ENCODE assay signal across 1 cellular context in genomic region chr16:27374231-27374793, GRCh38.
TF ChIP-seq lines count a peak whose summit lies in the region.

No MANE protein-coding gene starts in this region.

TF ChIP-seq in GM12878, 131 proteins besides CTCF, POLR2A, EP300 and RAD21 (continued from another document and continues in another):
- TF ChIP-seq CREM (IDR thresholded peaks at IDR 0.05; ENCODE audit: low read depth) (peak; percentile 14; the same call in 1 of the 2 replicates), ZNF622 (IDR thresholded peaks at IDR 0.05) (no peak), HDAC2 (IDR thresholded peaks at IDR 0.05) (no peak), MLLT1 (IDR thresholded peaks at IDR 0.05) (no peak), ASH2L (IDR thresholded peaks at IDR 0.05; ENCODE audit: borderline replicate concordance, low read depth) (no peak), CBFB (IDR thresholded peaks at IDR 0.05; ENCODE audit: low read depth) (no peak), SRF (IDR thresholded peaks at IDR 0.05; ENCODE audit: low read depth in 2 of 2, low read length in 2 of 2) (no peak), BHLHE40 (IDR thresholded peaks at IDR 0.05; ENCODE audit: borderline replicate concordance in 1 of 2, low read depth in 2 of 2, low read length in 1 of 2) (no peak), NKRF (conservative IDR thresholded peaks at IDR 0.05) (no peak), TARDBP (IDR thresholded peaks at IDR 0.05; ENCODE audit: borderline replicate concordance) (no peak), ZBTB4 (CRISPR knock-in tag; IDR thresholded peaks at IDR 0.05) (no peak; the same call in 1 of the 2 replicates), IRF5 (IDR thresholded peaks at IDR 0.05; ENCODE audit: borderline replicate concordance) (no peak), SUZ12 (IDR thresholded peaks at IDR 0.05; ENCODE audit: unreplicated experiment) (no peak), PAX5 (IDR thresholded peaks at IDR 0.05; ENCODE audit: borderline replicate concordance, low read depth, low read length) (no peak), TCF3 (IDR thresholded peaks at IDR 0.05; ENCODE audit: borderline replicate concordance, insufficient read depth, low read depth, low read length) (no peak), SUPT20H (IDR thresholded peaks at IDR 0.05; ENCODE audit: borderline replicate concordance, control insufficient read depth, low read depth, low read length) (no peak), IKZF2 (IDR thresholded peaks at IDR 0.05) (peak; percentile 86 to 87), RELA (IDR thresholded peaks at IDR 0.05; ENCODE audit: borderline replicate concordance, partially characterized antibody) (no peak), DPF2 (IDR thresholded peaks at IDR 0.05) (peak; percentile 65; the same call in 1 of the 2 replicates), GABPA (IDR thresholded peaks at IDR 0.05; ENCODE audit: low read depth) (0 out of 2 replicates have a peak, but pooled peaks have one; percentile 13), USF1 (IDR thresholded peaks at IDR 0.05; ENCODE audit: borderline replicate concordance, extremely low read length, insufficient read depth, low read depth, low read length) (no peak), BMI1 (IDR thresholded peaks at IDR 0.05; ENCODE audit: borderline replicate concordance) (no peak), KAT2A (conservative IDR thresholded peaks at IDR 0.05; ENCODE audit: control insufficient read depth, low read depth, low read length) (no peak), ZNF217 (IDR thresholded peaks at IDR 0.05) (peak; percentile 34; the same call in 1 of the 2 replicates), PAX8 (IDR thresholded peaks at IDR 0.05) (no peak), SIN3A (IDR thresholded peaks at IDR 0.05; ENCODE audit: low read depth, low read length) (no peak), RB1 (IDR thresholded peaks at IDR 0.05; ENCODE audit: borderline replicate concordance) (no peak), REST (IDR thresholded peaks at IDR 0.05; ENCODE audit: low read depth, low read length) (no peak), STAT3 (IDR thresholded peaks at IDR 0.05; ENCODE audit: low read depth, low read length) (0 out of 2 replicates have a peak, but pooled peaks have one; percentile 49), E2F8 (IDR thresholded peaks at IDR 0.05; ENCODE audit: low read depth, partially characterized antibody) (no peak), FOS (IDR thresholded peaks at IDR 0.05; ENCODE audit: borderline replicate concordance, extremely low read depth, insufficient read length) (no peak), USF2 (IDR thresholded peaks at IDR 0.05; ENCODE audit: borderline replicate concordance, low read depth, low read length) (no peak), ZBED1 (IDR thresholded peaks at IDR 0.05; ENCODE audit: borderline replicate concordance) (no peak), NR2C1 (IDR thresholded peaks at IDR 0.05) (no peak), TAF1 (IDR thresholded peaks at IDR 0.05; ENCODE audit: borderline replicate concordance, low read depth, low read length) (no peak), RCOR1 (conservative IDR thresholded peaks at IDR 0.05; ENCODE audit: low read depth, low read length) (no peak; the same call in none of the 2 replicates), ZNF274 (IDR thresholded peaks at IDR 0.05; ENCODE audit: insufficient read depth, insufficient read length) (no peak), MEF2A (IDR thresholded peaks at IDR 0.05; ENCODE audit: insufficient read depth, low read depth, low read length) (0 out of 2 replicates have a peak, but pooled peaks have one; percentile 15), HDAC6 (IDR thresholded peaks at IDR 0.05; ENCODE audit: unreplicated experiment) (no peak), FOXK2 (IDR thresholded peaks at IDR 0.05) (no peak), ZNF687 (IDR thresholded peaks at IDR 0.05) (peak; percentile 76)
